In the genomic region with DNA sequence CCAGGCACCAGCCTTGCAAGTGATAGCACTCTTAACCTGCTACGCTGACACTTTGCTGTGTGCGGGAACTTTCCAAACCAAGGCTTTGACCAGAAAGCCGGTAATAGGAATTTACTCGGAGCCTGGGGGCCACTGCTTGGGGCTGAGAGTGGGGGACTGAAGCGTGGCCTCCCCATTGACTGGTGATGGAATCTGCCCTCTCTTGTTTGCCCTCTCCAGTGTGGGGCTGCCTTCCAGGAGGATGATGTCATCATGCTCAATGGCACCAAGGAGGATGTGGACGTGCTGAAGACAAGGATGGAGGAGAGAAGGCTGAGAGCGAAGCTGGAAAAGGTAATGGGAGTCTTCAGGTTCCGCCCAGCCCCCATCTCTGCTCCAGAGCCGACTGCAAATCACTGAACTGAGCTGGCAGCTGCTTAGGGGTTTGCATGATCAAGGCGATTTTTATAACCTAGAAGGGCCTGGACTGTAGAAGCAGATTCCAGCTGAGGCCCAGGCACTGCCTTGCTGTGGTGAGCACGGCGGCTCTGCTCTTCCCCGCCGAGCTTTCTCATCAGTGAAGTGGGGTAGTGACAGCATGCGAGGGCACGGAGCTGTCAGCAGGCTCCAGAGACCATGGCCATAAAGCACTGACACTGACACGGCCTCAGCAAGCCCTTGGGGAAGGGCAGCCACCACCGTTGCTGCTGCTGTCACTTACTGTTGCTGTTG, we compare ENCODE assay signal across 2 cellular contexts.
TF ChIP-seq lines count a peak whose summit lies in the region.

No MANE protein-coding gene starts in this region.

TF ChIP-seq in HEK293, 187 proteins besides CTCF, POLR2A, EP300 and RAD21:
- TF ChIP-seq REPIN1 (tag by site-specific recombination; IDR thresholded peaks at IDR 0.05; ENCODE audit: low read depth) (no peak), GLIS1 (tag by site-specific recombination; IDR thresholded peaks at IDR 0.05) (peak; percentile 19; the same call in 1 of the 2 replicates), ZNF112 (tag by site-specific recombination; IDR thresholded peaks at IDR 0.05) (no peak), ZNF426 (tag by site-specific recombination; IDR thresholded peaks at IDR 0.05) (no peak), ZNF132 (tag by site-specific recombination; IDR thresholded peaks at IDR 0.05; ENCODE audit: borderline replicate concordance) (no peak), ZNF157 (tag by site-specific recombination; IDR thresholded peaks at IDR 0.05) (no peak), ZNF600 (tag by site-specific recombination; IDR thresholded peaks at IDR 0.05) (0 out of 2 replicates have a peak, but pooled peaks have one; percentile 31), ZNF473 (tag by site-specific recombination; IDR thresholded peaks at IDR 0.05) (no peak), ZIC2 (tag by site-specific recombination; IDR thresholded peaks at IDR 0.05) (peak; percentile 54), SETDB1 (IDR thresholded peaks at IDR 0.05; ENCODE audit: insufficient read length, low read length) (no peak)
- TF ChIP-seq, protein P1, sequence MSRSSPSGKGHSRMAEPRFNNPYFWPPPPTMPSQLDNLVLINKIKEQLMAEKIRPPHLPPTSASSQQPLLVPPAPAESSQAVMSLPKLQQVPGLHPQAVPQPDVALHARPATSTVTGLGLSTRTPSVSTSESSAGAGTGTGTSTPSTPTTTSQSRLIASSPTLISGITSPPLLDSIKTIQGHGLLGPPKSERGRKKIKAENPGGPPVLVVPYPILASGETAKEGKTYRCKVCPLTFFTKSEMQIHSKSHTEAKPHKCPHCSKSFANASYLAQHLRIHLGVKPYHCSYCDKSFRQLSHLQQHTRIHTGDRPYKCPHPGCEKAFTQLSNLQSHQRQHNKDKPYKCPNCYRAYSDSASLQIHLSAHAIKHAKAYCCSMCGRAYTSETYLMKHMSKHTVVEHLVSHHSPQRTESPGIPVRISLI (tag by site-specific recombination; IDR thresholded peaks at IDR 0.05) = no peak
- TF ChIP-seq, protein P2, sequence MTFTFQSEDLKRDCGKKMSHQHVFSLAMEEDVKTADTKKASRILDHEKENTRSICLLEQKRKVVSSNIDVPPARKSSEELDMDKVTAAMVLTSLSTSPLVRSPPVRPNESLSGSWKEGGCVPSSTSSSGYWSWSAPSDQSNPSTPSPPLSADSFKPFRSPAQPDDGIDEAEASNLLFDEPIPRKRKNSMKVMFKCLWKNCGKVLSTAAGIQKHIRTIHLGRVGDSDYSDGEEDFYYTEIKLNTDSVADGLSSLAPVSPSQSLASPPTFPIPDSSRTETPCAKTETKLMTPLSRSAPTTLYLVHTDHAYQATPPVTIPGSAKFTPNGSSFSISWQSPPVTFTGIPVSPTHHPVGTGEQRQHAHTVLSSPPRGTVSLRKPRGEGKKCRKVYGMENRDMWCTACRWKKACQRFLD (tag by site-specific recombination; IDR thresholded peaks at IDR 0.05) = no peak
- TF ChIP-seq, protein P3, sequence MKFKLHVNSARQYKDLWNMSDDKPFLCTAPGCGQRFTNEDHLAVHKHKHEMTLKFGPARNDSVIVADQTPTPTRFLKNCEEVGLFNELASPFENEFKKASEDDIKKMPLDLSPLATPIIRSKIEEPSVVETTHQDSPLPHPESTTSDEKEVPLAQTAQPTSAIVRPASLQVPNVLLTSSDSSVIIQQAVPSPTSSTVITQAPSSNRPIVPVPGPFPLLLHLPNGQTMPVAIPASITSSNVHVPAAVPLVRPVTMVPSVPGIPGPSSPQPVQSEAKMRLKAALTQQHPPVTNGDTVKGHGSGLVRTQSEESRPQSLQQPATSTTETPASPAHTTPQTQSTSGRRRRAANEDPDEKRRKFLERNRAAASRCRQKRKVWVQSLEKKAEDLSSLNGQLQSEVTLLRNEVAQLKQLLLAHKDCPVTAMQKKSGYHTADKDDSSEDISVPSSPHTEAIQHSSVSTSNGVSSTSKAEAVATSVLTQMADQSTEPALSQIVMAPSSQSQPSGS (tag by site-specific recombination; IDR thresholded peaks at IDR 0.05; ENCODE audit: low read depth) = peak; percentile 50

TF ChIP-seq in GM12878, 131 proteins besides CTCF, POLR2A, EP300 and RAD21:
- TF ChIP-seq NR2C1 (IDR thresholded peaks at IDR 0.05) (no peak), EED (IDR thresholded peaks at IDR 0.05; ENCODE audit: low read depth) (no peak), ZZZ3 (IDR thresholded peaks at IDR 0.05; ENCODE audit: control insufficient read depth, insufficient read length, low read depth) (no peak), TCF7 (IDR thresholded peaks at IDR 0.05; ENCODE audit: borderline replicate concordance) (no peak), GABPA (IDR thresholded peaks at IDR 0.05; ENCODE audit: low read depth) (no peak), SP1 (IDR thresholded peaks at IDR 0.05; ENCODE audit: low read depth, low read length) (no peak)
